ENCODE assay signal across 29 cellular contexts in the genomic region with DNA sequence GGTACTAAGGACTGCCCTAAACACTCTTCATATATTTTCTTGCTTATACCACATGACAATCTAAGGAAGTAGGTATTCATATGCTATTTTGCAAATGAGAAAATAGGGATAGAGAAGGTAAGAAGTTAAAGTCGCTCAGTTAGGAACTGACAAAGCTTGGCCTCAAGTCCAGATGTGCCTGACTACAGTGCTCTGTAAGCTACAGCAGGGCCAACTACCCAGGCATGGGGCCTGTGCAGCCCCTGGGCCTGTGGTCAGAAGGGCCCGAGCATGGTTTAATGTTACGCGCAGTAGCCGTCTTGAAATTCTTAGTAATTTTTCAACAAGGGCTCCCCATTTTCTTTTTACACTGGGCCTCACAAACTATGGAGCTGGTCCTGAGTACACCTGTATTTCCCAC.
DNase-seq lines count a peak whose midpoint lies in the region; ATAC-seq and TF ChIP-seq lines count a peak whose summit lies in the region.
"Had no signal": no experiment of that assay in that cellular context is flagged by ENCODE, and none has a peak within 500 bp of the region (broad histone marks: within the 10 kb centered on the region; RNA-seq: fewer than 3 reads in every experiment).

No MANE protein-coding gene starts in this region.

- ATAC-seq in GM21529 (IDR thresholded peaks at IDR 0.05; ENCODE audit: unreplicated experiment): no peak
- ATAC-seq: HCT116 had no signal

- DNase-seq in endodermal cell: no peak
- no peak for DNase-seq in transverse colon
- DNase-seq in Peyer's patch: no peak
- no peak for DNase-seq in stomach
- no peak for DNase-seq in CD8-positive, alpha-beta memory T cell
- DNase-seq: activated CD4-positive, alpha-beta T cell treated with anti-CD3 and anti-CD28 coated beads for 48 hours; activated CD8-positive, alpha-beta memory T cell treated with anti-CD3 and anti-CD28 coated beads for 24 hours; activated gamma-delta T cell; activated naive CD8-positive, alpha-beta T cell treated with anti-CD3 and anti-CD28 coated beads, Interleukin-2, amount 10 ng/mL, durations not matched to agents 7 days and 5 days; activated T-cell treated with anti-CD3 and anti-CD28 coated beads, Interleukin-2, amount 50 U/mL, for 1 hour; KBM-7; kidney; MG63; NCI-H1436; NCI-H446; NCI-H82; SK-N-SH; stimulated activated CD8-positive, alpha-beta memory T cell treated with anti-CD3 and anti-CD28 coated beads, Interleukin-4, amount 100 ng/mL, for 48 hours; T-helper 2 cell had no signal

- no peak for TF ChIP-seq EP300 in transverse colon (IDR thresholded peaks at IDR 0.05; ENCODE audit: low read depth)
- TF ChIP-seq EP300 in stomach (IDR thresholded peaks at IDR 0.05): no peak

- peak overlapping the region; percentile 92; the same call in 1 of the 2 replicates for H3K27ac ChIP-seq in HUES64 (ENCODE audit: low read depth, low read length)
- peak overlapping the region; percentile 78 for H3K27ac ChIP-seq in endodermal cell (ENCODE audit: low read depth, low read length)
- peak overlapping the region; percentile 90 for H3K27ac ChIP-seq in mesodermal cell (ENCODE audit: low read depth, low read length, severe bottlenecking)
- peak overlapping the region; percentile 30 to 78 (median 49) for H3K27ac ChIP-seq in transverse colon
- H3K27ac ChIP-seq in Peyer's patch: no peak overlapping the region
- peak overlapping the region in 1 of 5 donors; percentile 33 for H3K27ac ChIP-seq in stomach
- no peak overlapping the region for H3K27ac ChIP-seq in CD8-positive, alpha-beta memory T cell (ENCODE audit: low read depth, low read length)
- H3K27ac ChIP-seq: ascending aorta; BLaER1 treated with 17β-estradiol and CSF1 and Interleukin-3, amounts not matched to agents 10 nM and 100 nM had no signal

- H3K9me3 Mint-ChIP-seq in endodermal cell: peaks cover 6% of the 10 kb centered on the region
- H3K9me3 Mint-ChIP-seq in CD8-positive, alpha-beta memory T cell: peaks cover 0 to 5% (median 0%) of the 10 kb centered on the region in 5 donors
- H3K9me3 Mint-ChIP-seq: activated naive CD8-positive, alpha-beta T cell treated with anti-CD3 and anti-CD28 coated beads, Interleukin-2, amount 10 ng/mL, durations not matched to agents 7 days and 5 days; dendritic cell treated with granulocyte-macrophage colony-stimulating factor and Interleukin-4, amounts not matched to agents 40 ng/mL and 50 ng/mL, for 4 days had no signal

- POLR2A ChIA-PET in CD8-positive, alpha-beta memory T cell (lab: Charles Lee): no interaction called here

- peaks cover 100% of the 10 kb centered on the region for H3K27me3 Mint-ChIP-seq in endodermal cell (ENCODE audit: insufficient read depth)
- peaks cover 2 to 4% of the 10 kb centered on the region in 2 donors for H3K27me3 Mint-ChIP-seq in CD8-positive, alpha-beta memory T cell
- H3K27me3 Mint-ChIP-seq: activated naive CD8-positive, alpha-beta T cell treated with anti-CD3 and anti-CD28 coated beads, Interleukin-2, amount 10 ng/mL, durations not matched to agents 7 days and 5 days; central memory CD8-positive, alpha-beta T cell; dendritic cell treated with granulocyte-macrophage colony-stimulating factor and Interleukin-4, amounts not matched to agents 40 ng/mL and 50 ng/mL, for 4 days had no signal

- H3K9me3 ChIP-seq in HUES64 (ENCODE audit: insufficient read depth, low read depth, low read length): no peaks in the 10 kb centered on the region
- no peaks in the 10 kb centered on the region for H3K9me3 ChIP-seq in endodermal cell (ENCODE audit: control insufficient read depth, low read length)
- H3K9me3 ChIP-seq in mesodermal cell (ENCODE audit: control insufficient read depth, low read length): no peaks in the 10 kb centered on the region
- H3K9me3 ChIP-seq in transverse colon: no peaks in the 10 kb centered on the region
- no peaks in the 10 kb centered on the region for H3K9me3 ChIP-seq in Peyer's patch
- no peaks in the 10 kb centered on the region for H3K9me3 ChIP-seq in stomach
- no peaks in the 10 kb centered on the region for H3K9me3 ChIP-seq in CD8-positive, alpha-beta memory T cell (ENCODE audit: low read length)
- H3K9me3 ChIP-seq: ascending aorta; BLaER1 treated with 17β-estradiol and CSF1 and Interleukin-3, amounts not matched to agents 10 nM and 100 nM; MG63; prostate gland; SK-N-SH had no signal

- 70% methylated on average over 5 of the region's 5 CpGs for WGBS in HUES64
- WGBS in endodermal cell (ENCODE audit: insufficient coverage in 1 of 2, insufficient read length in 1 of 2), 2 experiments: 80 to 88% methylated on average over 5 of the region's 5 CpGs
- WGBS in mesodermal cell (ENCODE audit: insufficient coverage in 2 of 2), 2 experiments: 84 to 95% methylated on average over 5 of the region's 5 CpGs
- WGBS in transverse colon (ENCODE audit: low coverage in 1 of 2), 2 donors: 80 to 95% methylated on average over 1 to 5 of the region's 5 CpGs
- WGBS in stomach, 5 donors: 85 to 95% (median 88%) methylated on average over 5 of the region's 5 CpGs

- H3K4me3 ChIP-seq in HUES64 (ENCODE audit: low read length) (0 out of 2 replicates have a peak overlapping the region, but pooled peaks have one; percentile 7), endodermal cell (ENCODE audit: low read length) (peak overlapping the region; percentile 32), mesodermal cell (ENCODE audit: extremely low read depth, insufficient read depth, low read length, poor library complexity, severe bottlenecking) (no peak overlapping the region), transverse colon (no peak overlapping the region), Peyer's patch (no peak overlapping the region), stomach (no peak overlapping the region)
- H3K4me3 ChIP-seq in CD8-positive, alpha-beta memory T cell (ENCODE audit: low read length): no peak overlapping the region
- H3K4me3 ChIP-seq: ascending aorta; BLaER1 treated with 17β-estradiol and CSF1 and Interleukin-3, amounts not matched to agents 10 nM and 100 nM; lung; MG63; prostate gland had no signal

- CTCF ChIA-PET in CD8-positive, alpha-beta memory T cell (lab: Charles Lee): no interaction called here

- peaks cover 37% of the 10 kb centered on the region for H3K4me1 ChIP-seq in HUES64 (ENCODE audit: insufficient read depth, low read length)
- H3K4me1 ChIP-seq in endodermal cell (ENCODE audit: control insufficient read depth, insufficient read depth, low read length): peaks cover 8% of the 10 kb centered on the region
- peaks cover 29% of the 10 kb centered on the region for H3K4me1 ChIP-seq in mesodermal cell (ENCODE audit: control insufficient read depth, insufficient read depth, low read length, poor library complexity, severe bottlenecking)
- peaks cover 3 to 22% (median 13%) of the 10 kb centered on the region in 4 donors for H3K4me1 ChIP-seq in transverse colon
- no peaks in the 10 kb centered on the region for H3K4me1 ChIP-seq in Peyer's patch
- peaks cover 18 to 39% (median 21%) of the 10 kb centered on the region in 4 donors for H3K4me1 ChIP-seq in stomach
- no peaks in the 10 kb centered on the region for H3K4me1 ChIP-seq in CD8-positive, alpha-beta memory T cell (ENCODE audit: insufficient read depth, low read length)
- H3K4me1 ChIP-seq: ascending aorta, prostate gland had no signal

- H3K27me3 ChIP-seq in HUES64 (ENCODE audit: insufficient read depth, low read length) (peaks cover 80% of the 10 kb centered on the region), endodermal cell (ENCODE audit: control insufficient read depth, insufficient read depth, low read length, poor library complexity, severe bottlenecking) (peaks cover 88% of the 10 kb centered on the region), transverse colon (no peaks in the 10 kb centered on the region), Peyer's patch (no peaks in the 10 kb centered on the region), stomach (no peaks in the 10 kb centered on the region)
- H3K27me3 ChIP-seq in CD8-positive, alpha-beta memory T cell (ENCODE audit: insufficient read depth, low read length, poor library complexity, severe bottlenecking): no peaks in the 10 kb centered on the region
- H3K27me3 ChIP-seq: ascending aorta; BLaER1 treated with 17β-estradiol and CSF1 and Interleukin-3, amounts not matched to agents 10 nM and 100 nM; MG63 had no signal

- no peak overlapping the region for H3K27ac Mint-ChIP-seq in endodermal cell
- no peak overlapping the region for H3K27ac Mint-ChIP-seq in CD8-positive, alpha-beta memory T cell
- H3K27ac Mint-ChIP-seq: activated naive CD8-positive, alpha-beta T cell treated with anti-CD3 and anti-CD28 coated beads, Interleukin-2, amount 10 ng/mL, durations not matched to agents 7 days and 5 days; dendritic cell treated with granulocyte-macrophage colony-stimulating factor and Interleukin-4, amounts not matched to agents 40 ng/mL and 50 ng/mL, for 4 days had no signal

- no peak overlapping the region for H3K4me3 Mint-ChIP-seq in endodermal cell
- no peak overlapping the region for H3K4me3 Mint-ChIP-seq in CD8-positive, alpha-beta memory T cell
- H3K4me3 Mint-ChIP-seq: activated naive CD8-positive, alpha-beta T cell treated with anti-CD3 and anti-CD28 coated beads, Interleukin-2, amount 10 ng/mL, durations not matched to agents 7 days and 5 days; central memory CD8-positive, alpha-beta T cell; dendritic cell treated with granulocyte-macrophage colony-stimulating factor and Interleukin-4, amounts not matched to agents 40 ng/mL and 50 ng/mL, for 4 days had no signal

- peak overlapping the region; percentile 48; the same call in 1 of the 2 replicates for H3K9ac ChIP-seq in HUES64 (ENCODE audit: low read depth, low read length)
- H3K9ac ChIP-seq in endodermal cell (ENCODE audit: extremely low read depth, low read length, poor library complexity, severe bottlenecking): no peak overlapping the region
- H3K9ac ChIP-seq: BLaER1 treated with 17β-estradiol and CSF1 and Interleukin-3, amounts not matched to agents 10 nM and 100 nM; SK-N-SH had no signal

- no peaks in the 10 kb centered on the region for H3K36me3 Mint-ChIP-seq in endodermal cell (ENCODE audit: low read depth)
- H3K36me3 Mint-ChIP-seq in CD8-positive, alpha-beta memory T cell: no peaks in the 10 kb centered on the region
- H3K36me3 Mint-ChIP-seq: activated naive CD8-positive, alpha-beta T cell treated with anti-CD3 and anti-CD28 coated beads, Interleukin-2, amount 10 ng/mL, durations not matched to agents 7 days and 5 days had no signal

- in situ Hi-C loops in transverse colon (cut with MboI; ENCODE audit: low pct_ligation_motif_present in 1 of 4, low pct_unique_long_range_greater_than_20kb in 1 of 4, low sequenced_read_pairs in 3 of 4): no loop called here

- peaks cover 23% of the 10 kb centered on the region for H3K4me1 Mint-ChIP-seq in endodermal cell
- no peaks in the 10 kb centered on the region for H3K4me1 Mint-ChIP-seq in CD8-positive, alpha-beta memory T cell
- H3K4me1 Mint-ChIP-seq: activated naive CD8-positive, alpha-beta T cell treated with anti-CD3 and anti-CD28 coated beads, Interleukin-2, amount 10 ng/mL, durations not matched to agents 7 days and 5 days; central memory CD8-positive, alpha-beta T cell had no signal

- H3K36me3 ChIP-seq in HUES64 (ENCODE audit: insufficient read depth, low read length): peaks cover 3% of the 10 kb centered on the region; the same call in 1 of the 2 replicates
- no peaks in the 10 kb centered on the region for H3K36me3 ChIP-seq in endodermal cell (ENCODE audit: control insufficient read depth, insufficient read depth, low read length)
- peaks cover 24% of the 10 kb centered on the region for H3K36me3 ChIP-seq in mesodermal cell (ENCODE audit: control insufficient read depth, insufficient read depth, low read length)
- no peaks in the 10 kb centered on the region for H3K36me3 ChIP-seq in transverse colon
- H3K36me3 ChIP-seq in Peyer's patch: no peaks in the 10 kb centered on the region
- no peaks in the 10 kb centered on the region for H3K36me3 ChIP-seq in stomach
- no peaks in the 10 kb centered on the region for H3K36me3 ChIP-seq in CD8-positive, alpha-beta memory T cell (ENCODE audit: insufficient read depth, low read length)
- H3K36me3 ChIP-seq: ascending aorta, MG63, prostate gland had no signal

- TF ChIP-seq CTCF in endodermal cell (conservative IDR thresholded peaks at IDR 0.05): no peak
- TF ChIP-seq CTCF in transverse colon (IDR thresholded peaks at IDR 0.05): no peak
- no peak for TF ChIP-seq CTCF in Peyer's patch (IDR thresholded peaks at IDR 0.05)
- no peak for TF ChIP-seq CTCF in stomach (IDR thresholded peaks at IDR 0.05)

- intact Hi-C loops in transverse colon (cut with DNase I; ENCODE audit: low total_unique reads) (no loop called here), stomach (cut with DNase I; ENCODE audit: low total_unique reads) (no loop called here)

- TF ChIP-seq POLR2A in transverse colon (IDR thresholded peaks at IDR 0.05): no peak
- TF ChIP-seq POLR2A in Peyer's patch (IDR thresholded peaks at IDR 0.05): no peak
- no peak for TF ChIP-seq POLR2A in stomach (IDR thresholded peaks at IDR 0.05)

Comparison
In these comparisons a context has a peak if more than half of its experiments do, and no peak if none do; other contexts are left out.
1. H3K27ac ChIP-seq: peak in HUES64 (single experiment), endodermal cell (single experiment), mesodermal cell (single experiment) and transverse colon (4 of 4); none in Peyer's patch (0 of 4) and CD8-positive, alpha-beta memory T cell (single experiment).
2. H3K4me3 ChIP-seq: peak in HUES64 (single experiment) and endodermal cell (single experiment); none in mesodermal cell (single experiment), transverse colon (0 of 4), Peyer's patch (0 of 4), stomach (0 of 4) and CD8-positive, alpha-beta memory T cell (single experiment).